ENCODE assay signal across 14 cellular contexts in the genomic region with DNA sequence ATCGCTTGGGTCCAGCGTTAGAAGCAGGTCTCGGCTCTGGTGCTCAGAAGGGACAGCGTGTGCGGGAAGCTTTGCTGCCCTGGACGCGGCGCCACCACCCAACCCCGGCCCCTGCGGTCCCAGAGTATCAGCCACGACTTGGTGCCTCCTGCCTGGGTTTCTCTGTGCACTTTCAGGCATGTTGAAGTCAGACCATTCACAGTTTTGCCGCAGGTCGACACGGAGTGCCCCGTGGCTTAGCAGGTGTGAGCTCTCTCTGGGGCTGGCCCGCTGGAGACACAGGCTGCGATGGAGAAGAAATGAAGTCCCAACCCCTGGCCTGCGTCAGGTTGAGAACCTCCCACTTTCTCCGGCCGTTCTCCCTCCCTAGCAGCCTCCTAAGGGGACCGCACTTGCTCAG.
"Had no signal": no experiment of that assay in that cellular context is flagged by ENCODE, and none has a peak within 500 bp of the region (broad histone marks: within the 10 kb centered on the region; RNA-seq: fewer than 3 reads in every experiment).

No MANE protein-coding gene starts in this region.

- H3K4me1 Mint-ChIP-seq: stimulated activated naive B cell treated with anti-CD40 and anti-IgM and Interleukin-4, amounts not matched to agents 10 μg/mL and 1 μg/mL and 100 μg/mL, for 72 hours had no signal

- H3K27ac ChIP-seq: left lung, tibial artery had no signal

- H3K4me1 ChIP-seq: left lung, tibial artery had no signal

- H3K9me3 Mint-ChIP-seq: activated naive CD4-positive, alpha-beta T cell treated with anti-CD3 and anti-CD28 coated beads for 36 hours; activated T-helper 1 cell treated with anti-CD3 and anti-CD28 coated beads, Interleukin-12 subunit alpha, Interleukin-12 subunit beta, Interleukin-2, Interleukin-4 antibody, amounts not matched to agents 30 ng/mL and 10 ng/mL and 1 ng/mL, durations not matched to agents 14 hours and 24 hours and 36 hours; natural killer cell treated with Interleukin-12 subunit alpha and Interleukin-12 subunit beta and Interleukin-15 and Interleukin-18, amount 100 ng/mL, for 72 hours had no signal

- DNase-seq: activated CD4-positive, alpha-beta T cell treated with anti-CD3 and anti-CD28 coated beads for 1 hour; activated CD4-positive, alpha-beta T cell treated with anti-CD3 and anti-CD28 coated beads, Interleukin-2, amount 50 U/mL, for 4 hours; activated naive CD4-positive, alpha-beta T cell treated with anti-CD3 and anti-CD28 coated beads for 36 hours; left lung; mesenchymal stem cell; occipital lobe; SHP77; stimulated activated CD4-positive, alpha-beta T cell treated with anti-CD3 and anti-CD28 coated beads, Interleukin-1b, Interleukin-23, amount 100 ng/mL, for 48 hours; stimulated activated naive B cell treated with anti-CD40 and anti-IgM and Interleukin-4, amounts not matched to agents 10 μg/mL and 1 μg/mL and 100 μg/mL, for 72 hours; T-helper 1 cell; tibial artery had no signal

- H3K36me3 ChIP-seq: left lung, tibial artery had no signal

- H3K9me3 ChIP-seq: tibial artery had no signal

- H3K36me3 Mint-ChIP-seq: natural killer cell treated with Interleukin-12 subunit alpha and Interleukin-12 subunit beta and Interleukin-15 and Interleukin-18, amount 100 ng/mL, for 72 hours; stimulated activated naive B cell treated with anti-CD40 and anti-IgM and Interleukin-4, amounts not matched to agents 10 μg/mL and 1 μg/mL and 100 μg/mL, for 72 hours had no signal

- H3K27ac Mint-ChIP-seq: activated naive CD4-positive, alpha-beta T cell treated with anti-CD3 and anti-CD28 coated beads for 36 hours; activated T-helper 1 cell treated with anti-CD3 and anti-CD28 coated beads, Interleukin-12 subunit alpha, Interleukin-12 subunit beta, Interleukin-2, Interleukin-4 antibody, amounts not matched to agents 30 ng/mL and 10 ng/mL and 1 ng/mL, durations not matched to agents 14 hours and 24 hours and 36 hours; natural killer cell treated with Interleukin-12 subunit alpha and Interleukin-12 subunit beta and Interleukin-15 and Interleukin-18, amount 100 ng/mL, for 72 hours; stimulated activated naive B cell treated with anti-CD40 and anti-IgM and Interleukin-4, amounts not matched to agents 10 μg/mL and 1 μg/mL and 100 μg/mL, for 72 hours had no signal

- H3K4me3 ChIP-seq: left lung, tibial artery had no signal

- H3K4me3 Mint-ChIP-seq: activated naive CD4-positive, alpha-beta T cell treated with anti-CD3 and anti-CD28 coated beads for 36 hours; activated T-helper 1 cell treated with anti-CD3 and anti-CD28 coated beads, Interleukin-12 subunit alpha, Interleukin-12 subunit beta, Interleukin-2, Interleukin-4 antibody, amounts not matched to agents 30 ng/mL and 10 ng/mL and 1 ng/mL, durations not matched to agents 14 hours and 24 hours and 36 hours; natural killer cell treated with Interleukin-12 subunit alpha and Interleukin-12 subunit beta and Interleukin-15 and Interleukin-18, amount 100 ng/mL, for 72 hours; stimulated activated naive B cell treated with anti-CD40 and anti-IgM and Interleukin-4, amounts not matched to agents 10 μg/mL and 1 μg/mL and 100 μg/mL, for 72 hours had no signal

- ATAC-seq: left lung; natural killer cell treated with Interleukin-12 subunit alpha and Interleukin-12 subunit beta and Interleukin-15 and Interleukin-18, amount 100 ng/mL, for 72 hours; SK-N-SH treated with all-trans-retinoic acid at 6 μM for 48 hours; stimulated activated naive B cell treated with anti-CD40 and anti-IgM and Interleukin-4, amounts not matched to agents 10 μg/mL and 1 μg/mL and 100 μg/mL, for 72 hours had no signal
